In genomic region chr7:32957326-32958045, GRCh38 we compare ENCODE assay signal across 1 cellular context.
TF ChIP-seq lines count a peak whose summit lies in the region.

FKBP9 (plus strand) TSS chr7:32957440; CDS start chr7:32957574, 134 bp downstream.

TF ChIP-seq in HepG2, 621 proteins besides CTCF, POLR2A, EP300 and RAD21 (continued from another document):
- TF ChIP-seq PAX8 (CRISPR knock-in tag; IDR thresholded peaks at IDR 0.05; ENCODE audit: borderline replicate concordance) (peak; percentile 99; the same call in 1 of the 2 replicates), TIGD3 (CRISPR knock-in tag; IDR thresholded peaks at IDR 0.05; ENCODE audit: borderline replicate concordance) (no peak)
